Comparison of ENCODE assay signal across 4 cellular contexts in genomic region chr1:160515908-160516307, GRCh38. TPM values are rescaled to one million over a fixed set of nuclear protein-coding genes. Genes with fewer than 3 reads are reported as not detected.
"Had no signal": no experiment of that assay in that cellular context is flagged by ENCODE, and none has a peak within 500 bp of the region (broad histone marks: within the 10 kb centered on the region; RNA-seq: fewer than 3 reads in every experiment).

No MANE protein-coding gene starts in this region.

RNA-seq across cellular contexts. Expression of gene SLAMF6, which starts 7.1 kb away (rescaled TPM):
- total RNA-seq: bronchial epithelial cell, cerebellum, kidney epithelial cell, lung microvascular endothelial cell had no signal
